ENCODE assay signal across 40 cellular contexts in genomic region chr4:172105918-172106317, GRCh38.
"Had no signal": no experiment of that assay in that cellular context is flagged by ENCODE, and none has a peak within 500 bp of the region (broad histone marks: within the 10 kb centered on the region; RNA-seq: fewer than 3 reads in every experiment).

No MANE protein-coding gene starts in this region.

- H3K9me3 Mint-ChIP-seq: activated CD8-positive, alpha-beta T cell treated with anti-CD3 and anti-CD28 coated beads for 36 hours had no signal

- H3K4me3 Mint-ChIP-seq: activated CD4-positive, alpha-beta memory T cell treated with anti-CD3 and anti-CD28 coated beads for 36 hours; activated CD4-positive, alpha-beta T cell treated with anti-CD3 and anti-CD28 coated beads for 36 hours; activated CD8-positive, alpha-beta T cell treated with anti-CD3 and anti-CD28 coated beads for 36 hours; activated naive CD4-positive, alpha-beta T cell treated with anti-CD3 and anti-CD28 coated beads for 36 hours; activated naive CD8-positive, alpha-beta T cell treated with anti-CD3 and anti-CD28 coated beads for 36 hours; activated T-cell treated with anti-CD3 and anti-CD28 coated beads, Interleukin-2, amount 50 U/mL, for 4 hours; activated T-cell treated with anti-CD3 and anti-CD28 coated beads, Interleukin-2, amount 50 U/mL, for 72 hours; activated T-helper 1 cell treated with anti-CD3 and anti-CD28 coated beads, Interleukin-12 subunit alpha, Interleukin-12 subunit beta, Interleukin-2, Interleukin-4 antibody, amounts not matched to agents 30 ng/mL and 10 ng/mL and 1 ng/mL, durations not matched to agents 14 hours and 24 hours and 36 hours; activated T-helper 17 cell treated with anti-CD3 and anti-CD28 coated beads, Interleukin-2, amount 50 U/mL, for 72 hours; T-helper 1 cell treated with Interleukin-12 subunit alpha and Interleukin-12 subunit beta and Interleukin-4 antibody, amounts not matched to agents 30 μg/mL and 1 μg/mL, for 36 hours; T-helper 2 cell treated with Interferon-gamma antibody and Interleukin-4, amounts not matched to agents 5 μg/mL and 100 μg/mL, for 36 hours; WTC11 had no signal

- H3K27ac ChIP-seq: adrenal gland, body of pancreas, brain microvascular endothelial cell, breast epithelium, WERI-Rb-1 had no signal

- H3K9me3 ChIP-seq: adrenal gland, body of pancreas, breast epithelium had no signal

- H3K27ac Mint-ChIP-seq: activated CD4-positive, alpha-beta memory T cell treated with anti-CD3 and anti-CD28 coated beads for 36 hours; activated CD4-positive, alpha-beta T cell treated with anti-CD3 and anti-CD28 coated beads for 36 hours; activated CD8-positive, alpha-beta T cell treated with anti-CD3 and anti-CD28 coated beads for 36 hours; activated naive CD4-positive, alpha-beta T cell treated with anti-CD3 and anti-CD28 coated beads for 36 hours; activated naive CD4-positive, alpha-beta T cell treated with anti-CD3 and anti-CD28 coated beads, Interleukin-2, amount 50 U/mL, for 72 hours; activated naive CD8-positive, alpha-beta T cell treated with anti-CD3 and anti-CD28 coated beads for 36 hours; activated T-cell treated with anti-CD3 and anti-CD28 coated beads, Interleukin-2, amount 50 U/mL, for 72 hours; activated T-helper 1 cell treated with anti-CD3 and anti-CD28 coated beads, Interleukin-12 subunit alpha, Interleukin-12 subunit beta, Interleukin-2, Interleukin-4 antibody, amounts not matched to agents 30 ng/mL and 10 ng/mL and 1 ng/mL, durations not matched to agents 14 hours and 24 hours and 36 hours; activated T-helper 17 cell treated with anti-CD3 and anti-CD28 coated beads, Interleukin-2, amount 50 U/mL, for 72 hours; T-helper 1 cell treated with Interleukin-12 subunit alpha and Interleukin-12 subunit beta and Interleukin-4 antibody, amounts not matched to agents 30 μg/mL and 1 μg/mL, for 36 hours; T-helper 2 cell treated with Interferon-gamma antibody and Interleukin-4, amounts not matched to agents 5 μg/mL and 100 μg/mL, for 36 hours; WTC11 had no signal

- H3K27me3 Mint-ChIP-seq: activated CD4-positive, alpha-beta memory T cell treated with anti-CD3 and anti-CD28 coated beads for 36 hours; activated CD4-positive, alpha-beta T cell treated with anti-CD3 and anti-CD28 coated beads for 36 hours; activated CD8-positive, alpha-beta T cell treated with anti-CD3 and anti-CD28 coated beads for 36 hours; activated naive CD8-positive, alpha-beta T cell treated with anti-CD3 and anti-CD28 coated beads for 36 hours; activated T-helper 17 cell treated with anti-CD3 and anti-CD28 coated beads, Interleukin-2, amount 50 U/mL, for 72 hours had no signal

- DNase-seq: activated CD4-positive, alpha-beta memory T cell treated with anti-CD3 and anti-CD28 coated beads for 36 hours; activated CD4-positive, alpha-beta T cell treated with anti-CD3 and anti-CD28 coated beads for 1 hour; activated CD4-positive, alpha-beta T cell treated with anti-CD3 and anti-CD28 coated beads for 36 hours; activated CD4-positive, alpha-beta T cell treated with anti-CD3 and anti-CD28 coated beads for 48 hours; activated CD4-positive, alpha-beta T cell treated with anti-CD3 and anti-CD28 coated beads, Interleukin-2, amount 50 U/mL, for 1 hour; activated CD4-positive, alpha-beta T cell treated with anti-CD3 and anti-CD28 coated beads, Interleukin-2, amount 50 U/mL, for 4 hours; activated CD4-positive, CD25-positive, alpha-beta regulatory T cell; activated CD8-positive, alpha-beta memory T cell treated with anti-CD3 and anti-CD28 coated beads, Interleukin-2, amount 50 U/mL, for 4 hours; activated CD8-positive, alpha-beta T cell treated with anti-CD3 and anti-CD28 coated beads for 36 hours; activated effector memory CD4-positive, alpha-beta T cell treated with anti-CD3 and anti-CD28 coated beads, Interleukin-2, amount 50 U/mL, for 16 hours; activated gamma-delta T cell treated with Interleukin-2 at 50 U/mL for 16 hours; activated naive CD4-positive, alpha-beta T cell; activated naive CD4-positive, alpha-beta T cell treated with anti-CD3 and anti-CD28 coated beads for 36 hours; activated naive CD4-positive, alpha-beta T cell treated with anti-CD3 and anti-CD28 coated beads, Interleukin-2, amount 50 U/mL, for 16 hours; activated naive CD8-positive, alpha-beta T cell treated with anti-CD3 and anti-CD28 coated beads for 36 hours; activated T-cell treated with anti-CD3 and anti-CD28 coated beads for 4 hours; activated T-cell treated with anti-CD3 and anti-CD28 coated beads, Interleukin-2, amount 50 U/mL, for 1 hour; activated T-cell treated with anti-CD3 and anti-CD28 coated beads, Interleukin-2, amount 50 U/mL, for 4 hours; activated T-cell treated with anti-CD3 and anti-CD28 coated beads, Interleukin-2, amount 50 U/mL, for 72 hours; adrenal gland; amniotic stem cell; aorta; body of pancreas; brain microvascular endothelial cell; central memory CD4-positive, alpha-beta T cell; SW 1271; T-helper 1 cell; T-helper 2 cell; T-helper 9 cell; WERI-Rb-1 had no signal

- H3K27me3 ChIP-seq: adrenal gland, body of pancreas, brain microvascular endothelial cell, breast epithelium had no signal

- H3K4me1 ChIP-seq: adrenal gland, body of pancreas, breast epithelium had no signal

- ATAC-seq: activated CD4-positive, alpha-beta T cell treated with anti-CD3 and anti-CD28 coated beads for 36 hours; activated CD4-positive, CD25-positive, alpha-beta regulatory T cell treated with anti-CD3 and anti-CD28 coated beads, Interleukin-2, amount 50 U/mL, for 24 hours; activated CD8-positive, alpha-beta T cell treated with anti-CD3 and anti-CD28 coated beads for 36 hours; activated naive CD4-positive, alpha-beta T cell treated with anti-CD3 and anti-CD28 coated beads, Interleukin-2, amount 50 U/mL, for 72 hours; activated T-cell treated with anti-CD3 and anti-CD28 coated beads, Interleukin-2, amount 50 U/mL, for 4 hours; activated T-cell treated with anti-CD3 and anti-CD28 coated beads, Interleukin-2, amount 50 U/mL, for 72 hours; activated T-helper 17 cell treated with anti-CD3 and anti-CD28 coated beads, Interleukin-2, amount 50 U/mL, for 72 hours; body of pancreas; WTC11 had no signal

- H3K4me1 Mint-ChIP-seq: activated CD4-positive, alpha-beta T cell treated with anti-CD3 and anti-CD28 coated beads for 36 hours; activated naive CD8-positive, alpha-beta T cell treated with anti-CD3 and anti-CD28 coated beads for 36 hours; activated T-helper 17 cell treated with anti-CD3 and anti-CD28 coated beads, Interleukin-2, amount 50 U/mL, for 72 hours; WTC11 had no signal

- H3K4me3 ChIP-seq: adrenal gland, body of pancreas, breast epithelium had no signal

- H3K36me3 ChIP-seq: adrenal gland, brain microvascular endothelial cell, WERI-Rb-1 had no signal

- H3K36me3 Mint-ChIP-seq: activated CD4-positive, alpha-beta memory T cell treated with anti-CD3 and anti-CD28 coated beads for 36 hours; activated naive CD4-positive, alpha-beta T cell treated with anti-CD3 and anti-CD28 coated beads, Interleukin-2, amount 50 U/mL, for 72 hours; activated naive CD8-positive, alpha-beta T cell treated with anti-CD3 and anti-CD28 coated beads for 36 hours; WTC11 had no signal

- FAIRE-seq: astrocyte, TTC549 had no signal
